In genomic region chr2:7742301-7742700, GRCh38 we compare ENCODE assay signal across 23 cellular contexts.
"Had no signal": no experiment of that assay in that cellular context is flagged by ENCODE, and none has a peak within 500 bp of the region (broad histone marks: within the 10 kb centered on the region; RNA-seq: fewer than 3 reads in every experiment).

No MANE protein-coding gene starts in this region.

- ATAC-seq: mucosa of descending colon; stimulated activated effector memory CD8-positive, alpha-beta T cell treated with anti-CD3 and anti-CD28 coated beads, Interleukin-12 subunit alpha, Interleukin-12 subunit beta, amount 100 ng/mL, for 72 hours; stimulated activated naive CD8-positive, alpha-beta T cell treated with anti-CD3 and anti-CD28 coated beads, Interleukin-15, Interleukin-2, amounts not matched to agents 100 U/mL and 50 U/mL, for 24 hours had no signal

- H3K9me3 ChIP-seq: esophagus squamous epithelium, mucosa of descending colon, prostate gland, right atrium auricular region, sigmoid colon, testis, tibial artery had no signal

- DNase-seq: dermis blood vessel endothelial cell; effector memory CD4-positive, alpha-beta T cell; esophagus squamous epithelium; foreskin melanocyte; hypothalamus; mesenchymal stem cell; mucosa of descending colon; naive B cell; nephron progenitor cell; nucleus accumbens; sigmoid colon; stimulated activated CD4-positive, alpha-beta T cell treated with anti-CD3 and anti-CD28 coated beads, Interleukin-2, amount 100 ng/mL, for 24 hours; stimulated activated CD4-positive, alpha-beta T cell treated with anti-CD3 and anti-CD28 coated beads, Interleukin-4, amount 100 ng/mL, for 24 hours; stimulated activated naive CD8-positive, alpha-beta T cell treated with anti-CD3 and anti-CD28 coated beads, Interleukin-15, Interleukin-2, amounts not matched to agents 100 U/mL and 50 U/mL, for 24 hours; substantia nigra; testis; tibial artery had no signal

- H3K36me3 ChIP-seq: esophagus squamous epithelium, prostate gland, right atrium auricular region, sigmoid colon, tibial artery had no signal

- H3K27ac ChIP-seq: coronary artery, esophagus squamous epithelium, prostate gland, right atrium auricular region, sigmoid colon, testis, tibial artery had no signal

- H3K4me3 ChIP-seq: coronary artery, esophagus squamous epithelium, mucosa of descending colon, prostate gland, right atrium auricular region, sigmoid colon, testis, tibial artery had no signal

- H3K4me1 ChIP-seq: esophagus squamous epithelium, prostate gland, right atrium auricular region, testis, tibial artery had no signal

- FAIRE-seq: endothelial cell of umbilical vein, keratinocyte had no signal

- H3K27me3 ChIP-seq: esophagus squamous epithelium, right atrium auricular region, sigmoid colon, testis, tibial artery had no signal
